Comparison of ENCODE assay signal across 20 cellular contexts in genomic region chr10:12237265-12238220, GRCh38. TPM values are rescaled to one million over a fixed set of nuclear protein-coding genes. Genes with fewer than 3 reads are reported as not detected.
DNase-seq lines count a peak whose midpoint lies in the region; ATAC-seq and TF ChIP-seq lines count a peak whose summit lies in the region.
"Had no signal": no experiment of that assay in that cellular context is flagged by ENCODE, and none has a peak within 500 bp of the region (broad histone marks: within the 10 kb centered on the region; RNA-seq: fewer than 3 reads in every experiment).

No MANE protein-coding gene starts in this region.

- no peak overlapping the region for H2AFZ ChIP-seq in SK-N-SH (ENCODE audit: low read depth)
- H2AFZ ChIP-seq: parathyroid adenoma had no signal

- H3K27ac ChIP-seq in SK-N-SH (ENCODE audit: low read depth in 2 of 2, low read length in 1 of 2) (no peak overlapping the region), upper lobe of left lung (no peak overlapping the region)
- H3K27ac ChIP-seq: lower lobe of right lung, parathyroid adenoma, spleen had no signal

- ATAC-seq in SK-N-SH treated with all-trans-retinoic acid at 6 μM for 48 hours (no peak), upper lobe of left lung (ENCODE audit: low FRiP score in 2 of 2) (no peak)
- ATAC-seq: gastroesophageal sphincter, lower lobe of right lung, Right ventricle myocardium inferior had no signal

- DNase-seq in SK-N-SH (no peak), NOMO-1 treated with DMSO at 0.1 percent for 48 hours (lab: John Stamatoyannopoulos, UW; ENCODE audit: unreplicated experiment) (peak; percentile 86), fibroblast of gingiva (ENCODE audit: low read depth) (peak; percentile 57), renal cortical epithelial cell (ENCODE audit: low read depth) (peak; percentile 78), retina (no peak), upper lobe of left lung (no peak), RKO (ENCODE audit: low spot score) (no peak)
- DNase-seq: activated B cell treated with CpG ODN at 0.5 μM for 24 hours, dermis blood vessel endothelial cell, DMS79, lower lobe of right lung, NCI-H1694, NCI-H226, spleen, T-helper 1 cell had no signal

- H3K4me2 ChIP-seq in SK-N-SH: no peak overlapping the region

- H4K20me1 ChIP-seq in SK-N-SH (ENCODE audit: insufficient read depth): 0 out of 2 replicates have a peak, but pooled peaks cover 3% of the 10 kb centered on the region

- TF ChIP-seq EP300 in SK-N-SH (IDR thresholded peaks at IDR 0.05; ENCODE audit: borderline replicate concordance in 1 of 2, low read depth in 1 of 2, low read length in 1 of 2): no peak
- TF ChIP-seq EP300 in upper lobe of left lung (IDR thresholded peaks at IDR 0.05): no peak

- no peak for TF ChIP-seq POLR2A in upper lobe of left lung (IDR thresholded peaks at IDR 0.05)

- 94% methylated on average over 13 of the region's 13 CpGs for WGBS in SK-N-SH (ENCODE audit: low lambda C conversion rate)
- WGBS in upper lobe of left lung, 2 donors: 94 to 97% methylated on average over 13 of the region's 13 CpGs

- H3K79me2 ChIP-seq in SK-N-SH (ENCODE audit: insufficient read depth): peaks cover 4% of the 10 kb centered on the region; the same call in 1 of the 2 replicates

- H3K4me1 ChIP-seq in SK-N-SH (ENCODE audit: control insufficient read depth in 1 of 2, insufficient read depth in 2 of 2, low read depth in 1 of 2, low read length in 1 of 2): peaks cover 0 to 6% of the 10 kb centered on the region in 2 experiments; a peak in 1 of 4 replicates
- H3K4me1 ChIP-seq in upper lobe of left lung: peaks cover 13 to 29% (median 18%) of the 10 kb centered on the region in 4 donors
- H3K4me1 ChIP-seq: parathyroid adenoma had no signal

- no peak overlapping the region for H3K4me3 ChIP-seq in SK-N-SH (ENCODE audit: low read depth in 2 of 2, low read length in 1 of 2)
- H3K4me3 ChIP-seq in upper lobe of left lung: no peak overlapping the region
- H3K4me3 ChIP-seq: gastroesophageal sphincter, lower lobe of right lung, spleen, thoracic aorta had no signal

- no peak overlapping the region for H3K9ac ChIP-seq in SK-N-SH
- H3K9ac ChIP-seq: parathyroid adenoma had no signal

- H3K9me3 ChIP-seq in SK-N-SH (no peaks in the 10 kb centered on the region), upper lobe of left lung (no peaks in the 10 kb centered on the region)
- H3K9me3 ChIP-seq: gastroesophageal sphincter, lower lobe of right lung, spleen, thoracic aorta had no signal

- H3F3A ChIP-seq in SK-N-SH (replicated peaks; ENCODE audit: insufficient read depth): no peaks in the 10 kb centered on the region

- H3K27me3 ChIP-seq in SK-N-SH (ENCODE audit: insufficient read depth) (no peaks in the 10 kb centered on the region), upper lobe of left lung (no peaks in the 10 kb centered on the region)
- H3K27me3 ChIP-seq: gastroesophageal sphincter, spleen had no signal

- no peak for TF ChIP-seq RAD21 in SK-N-SH (IDR thresholded peaks at IDR 0.05; ENCODE audit: low read length)

- no peaks in the 10 kb centered on the region for H3K9me2 ChIP-seq in SK-N-SH

- H3K36me3 ChIP-seq in SK-N-SH (replicated peaks in 1 of 2; ENCODE audit: control insufficient read depth in 1 of 2, insufficient read depth in 2 of 2, low read length in 1 of 2) (peaks cover 56 to 68% of the 10 kb centered on the region in 2 experiments), upper lobe of left lung (peaks cover 5 to 70% (median 25%) of the 10 kb centered on the region in 4 donors)

- TF ChIP-seq CTCF in SK-N-SH (IDR thresholded peaks at IDR 0.05) (no peak), upper lobe of left lung (IDR thresholded peaks at IDR 0.05) (no peak)

- POLR2A ChIA-PET in SK-N-SH (lab: Yijun Ruan, JAX): no interaction called here

- CTCF ChIA-PET in SK-N-SH (lab: Yijun Ruan, JAX): interaction anchor here (1.4 to 1.5 kb wide), 2 partner anchors 14 to 665 kb away, joined by 3 read pairs; no protein-coding TSS in a partner anchor

TF ChIP-seq in SK-N-SH treated with all-trans-retinoic acid at 6 μM for 48 hours, 23 proteins besides CTCF, POLR2A, EP300 and RAD21:
- TF ChIP-seq CSDC2 (CRISPR knock-in tag; IDR thresholded peaks at IDR 0.05) (no peak), ZNF70 (CRISPR knock-in tag; IDR thresholded peaks at IDR 0.05) (no peak), ZFP3 (CRISPR knock-in tag; IDR thresholded peaks at IDR 0.05) (no peak), ISL1 (CRISPR knock-in tag; IDR thresholded peaks at IDR 0.05) (0 out of 2 replicates have a peak, but pooled peaks have one; percentile 11), BACH2 (CRISPR knock-in tag; IDR thresholded peaks at IDR 0.05; ENCODE audit: borderline replicate concordance) (no peak)

TF ChIP-seq in SK-N-SH, 30 proteins besides CTCF, POLR2A, EP300 and RAD21:
- TF ChIP-seq REST (IDR thresholded peaks at IDR 0.05; ENCODE audit: low read depth, low read length): no peak
- no peak for TF ChIP-seq NFIC (IDR thresholded peaks at IDR 0.05; ENCODE audit: borderline replicate concordance)

RNA-seq across cellular contexts. Expression of gene CDC123, which starts 41.6 kb away (rescaled TPM):
- 139 and 141 TPM in 2 replicates for polyA plus RNA-seq in SK-N-SH (2012; rRNA removed)
- polyA plus RNA-seq in SK-N-SH (2012; cell fraction: cytosol; rRNA removed): 163 and 170 TPM in 2 replicates
- 69.6 and 97.8 TPM in 2 replicates for polyA plus RNA-seq in SK-N-SH (2012; cell fraction: nucleus; rRNA removed)
- 161 and 186 TPM in 2 replicates for total RNA-seq in renal cortical epithelial cell
- total RNA-seq in upper lobe of left lung: 10 to 100 TPM; 19.9 to 57.5 (median 42.6) TPM

RNA-seq across cellular contexts. Expression of gene NUDT5, which starts 41.9 kb away (rescaled TPM):
- 61.2 and 70.7 TPM in 2 replicates for polyA plus RNA-seq in SK-N-SH (2012; rRNA removed)
- polyA plus RNA-seq in SK-N-SH (2012; cell fraction: cytosol; rRNA removed): 69.4 and 69.8 TPM in 2 replicates
- polyA plus RNA-seq in SK-N-SH (2012; cell fraction: nucleus; rRNA removed): 33.2 and 62.5 TPM in 2 replicates
- 90.3 and 91.0 TPM in 2 replicates for total RNA-seq in renal cortical epithelial cell
- 10 to 100 TPM; 13.5 to 50.4 (median 45.4) TPM for total RNA-seq in upper lobe of left lung

Comparison
In these comparisons a context has a peak if more than half of its experiments do, and no peak if none do; other contexts are left out.
1. DNase-seq: peak in NOMO-1 treated with DMSO at 0.1 percent for 48 hours (single experiment), fibroblast of gingiva (single experiment) and renal cortical epithelial cell (single experiment); none in SK-N-SH (single experiment), retina (single experiment), upper lobe of left lung (0 of 2) and RKO (single experiment).